Comparison of ENCODE assay signal across 28 cellular contexts in genomic region chr15:90857883-90858443, GRCh38. TPM values are rescaled to one million over a fixed set of nuclear protein-coding genes. Genes with fewer than 3 reads are reported as not detected.
DNase-seq lines count a peak whose midpoint lies in the region; ATAC-seq, FAIRE-seq and TF ChIP-seq lines count a peak whose summit lies in the region.
"Had no signal": no experiment of that assay in that cellular context is flagged by ENCODE, and none has a peak within 500 bp of the region (broad histone marks: within the 10 kb centered on the region; RNA-seq: fewer than 3 reads in every experiment).

No MANE protein-coding gene starts in this region.

- H3K27ac ChIP-seq in endodermal cell (ENCODE audit: low read depth, low read length), result no peak overlapping the region
- no peak overlapping the region for H3K27ac ChIP-seq in uterus
- H3K27ac ChIP-seq: C4-2B, esophagus squamous epithelium, gastroesophageal sphincter, upper lobe of left lung had no signal

- H3K4me3 Mint-ChIP-seq in activated naive CD4-positive, alpha-beta T cell treated with anti-CD3 and anti-CD28 coated beads for 36 hours, result no peak overlapping the region
- H3K4me3 Mint-ChIP-seq in T-helper 17 cell (peak overlapping the region; percentile 67), endodermal cell (no peak overlapping the region), progenitor cell of endocrine pancreas (ENCODE audit: low read depth) (no peak overlapping the region)
- H3K4me3 Mint-ChIP-seq: brain had no signal

- H3K27ac Mint-ChIP-seq in activated naive CD4-positive, alpha-beta T cell treated with anti-CD3 and anti-CD28 coated beads for 36 hours, result peak overlapping the region; percentile 48
- H3K27ac Mint-ChIP-seq in T-helper 17 cell (peak overlapping the region; percentile 98), endodermal cell (peak overlapping the region; percentile 64), progenitor cell of endocrine pancreas (peak overlapping the region; percentile 69)
- H3K27ac Mint-ChIP-seq: brain had no signal

- H3K9me3 ChIP-seq in T-helper 17 cell (ENCODE audit: control insufficient read depth, low read length, poor library complexity, severe bottlenecking), result no peaks in the 10 kb centered on the region
- no peaks in the 10 kb centered on the region for H3K9me3 ChIP-seq in endodermal cell (ENCODE audit: control insufficient read depth, low read length)
- no peaks in the 10 kb centered on the region for H3K9me3 ChIP-seq in uterus
- H3K9me3 ChIP-seq: esophagus squamous epithelium, gastroesophageal sphincter, upper lobe of left lung had no signal

- H3K4me3 ChIP-seq in endodermal cell (ENCODE audit: low read length) (no peak overlapping the region), uterus (no peak overlapping the region)
- H3K4me3 ChIP-seq: esophagus squamous epithelium, gastroesophageal sphincter, lung, upper lobe of left lung had no signal

- H3K9ac ChIP-seq in endodermal cell (ENCODE audit: extremely low read depth, low read length, poor library complexity, severe bottlenecking), result no peak overlapping the region

- TF ChIP-seq CTCF in endodermal cell (conservative IDR thresholded peaks at IDR 0.05), result no peak
- no peak for TF ChIP-seq CTCF in progenitor cell of endocrine pancreas (IDR thresholded peaks at IDR 0.05; ENCODE audit: unreplicated experiment)
- no peak for TF ChIP-seq CTCF in uterus (IDR thresholded peaks at IDR 0.05)

- H3K4me1 Mint-ChIP-seq in activated naive CD4-positive, alpha-beta T cell treated with anti-CD3 and anti-CD28 coated beads for 36 hours (ENCODE audit: low read depth), result peaks cover 63% of the 10 kb centered on the region
- H3K4me1 Mint-ChIP-seq in T-helper 17 cell, result peaks cover 48% of the 10 kb centered on the region
- peaks cover 13% of the 10 kb centered on the region for H3K4me1 Mint-ChIP-seq in endodermal cell
- peaks cover 10% of the 10 kb centered on the region for H3K4me1 Mint-ChIP-seq in progenitor cell of endocrine pancreas (ENCODE audit: low read depth)

- DNase-seq in activated naive CD4-positive, alpha-beta T cell treated with anti-CD3 and anti-CD28 coated beads for 36 hours, result no peak
- DNase-seq in activated naive CD4-positive, alpha-beta T cell treated with anti-CD3 and anti-CD28 coated beads, Interleukin-2, amount 50 U/mL, for 16 hours, result no peak
- DNase-seq in T-helper 17 cell (no peak), endodermal cell (no peak), progenitor cell of endocrine pancreas (ENCODE audit: low spot score, unreplicated experiment) (no peak), HTR-8/SVneo (ENCODE audit: insufficient read length, low spot score) (no peak), posterior vena cava (ENCODE audit: low spot score) (no peak), uterus (no peak)
- DNase-seq: ACHN; activated T-cell treated with anti-CD3 and anti-CD28 coated beads for 4 hours; DMS53; esophagus squamous epithelium; GDM1; kidney; NCI-H1105 treated with DMSO at 0.1 percent for 48 hours; NCI-H2029 treated with DMSO at 0.1 percent for 48 hours; NCI-H524; NK-92 treated with Interleukin-12 subunit alpha and Interleukin-12 subunit beta, amount 100 ng/mL, for 24 hours; SHP77 treated with DMSO at 0.1 percent for 48 hours; stimulated activated CD4-positive, alpha-beta T cell treated with anti-CD3 and anti-CD28 coated beads, Interleukin-12 subunit alpha, Interleukin-12 subunit beta, amount 100 ng/mL, for 4 hours; stimulated activated CD4-positive, alpha-beta T cell treated with anti-CD3 and anti-CD28 coated beads, Interleukin-4, amount 100 ng/mL, for 4 hours; SW 1271; upper lobe of left lung had no signal

- intact Hi-C loops in activated naive CD4-positive, alpha-beta T cell treated with anti-CD3 and anti-CD28 coated beads for 36 hours (cut with micrococcal nuclease), result no loop called here
- intact Hi-C loops in posterior vena cava (cut with DNase I) (no loop called here), uterus (cut with DNase I; ENCODE audit: low total_unique reads) (no loop called here)

- no peak for FAIRE-seq in HTR-8/SVneo (lab: Jason Lieb, UNC)
- FAIRE-seq: GM18507, kidney had no signal

- H3K36me3 Mint-ChIP-seq in activated naive CD4-positive, alpha-beta T cell treated with anti-CD3 and anti-CD28 coated beads for 36 hours (ENCODE audit: low read depth), result peaks cover 9% of the 10 kb centered on the region
- H3K36me3 Mint-ChIP-seq in T-helper 17 cell (ENCODE audit: low read depth) (peaks cover 2% of the 10 kb centered on the region), endodermal cell (ENCODE audit: low read depth) (no peaks in the 10 kb centered on the region), progenitor cell of endocrine pancreas (ENCODE audit: insufficient read depth) (no peaks in the 10 kb centered on the region)
- H3K36me3 Mint-ChIP-seq: brain had no signal

- H3K36me3 ChIP-seq in endodermal cell (ENCODE audit: control insufficient read depth, insufficient read depth, low read length) (no peaks in the 10 kb centered on the region), uterus (no peaks in the 10 kb centered on the region)
- H3K36me3 ChIP-seq: esophagus squamous epithelium, gastroesophageal sphincter, upper lobe of left lung had no signal

- TF ChIP-seq POLR2A in uterus (IDR thresholded peaks at IDR 0.05), result no peak

- CTCF ChIA-PET in activated naive CD4-positive, alpha-beta T cell treated with anti-CD3 and anti-CD28 coated beads for 36 hours (lab: Charles Lee), result interaction anchor here (0.8 kb wide), 1 partner anchor 15 kb away, joined by 3 read pairs; no protein-coding TSS in a partner anchor

- H3K27me3 Mint-ChIP-seq in activated naive CD4-positive, alpha-beta T cell treated with anti-CD3 and anti-CD28 coated beads for 36 hours (ENCODE audit: low read depth), result no peaks in the 10 kb centered on the region
- no peaks in the 10 kb centered on the region for H3K27me3 Mint-ChIP-seq in T-helper 17 cell
- H3K27me3 Mint-ChIP-seq in endodermal cell (ENCODE audit: insufficient read depth), result no peaks in the 10 kb centered on the region
- H3K27me3 Mint-ChIP-seq in progenitor cell of endocrine pancreas, result no peaks in the 10 kb centered on the region
- H3K27me3 Mint-ChIP-seq: brain had no signal

- WGBS in endodermal cell (ENCODE audit: insufficient coverage in 1 of 2, insufficient read length in 1 of 2), 2 experiments, result 95% methylated on average over 7 to 8 of the region's 8 CpGs

- peak; percentile 5 for ATAC-seq in T-helper 17 cell
- ATAC-seq: gastroesophageal sphincter had no signal

- H3K4me1 ChIP-seq in endodermal cell (ENCODE audit: control insufficient read depth, insufficient read depth, low read length) (peaks cover 5% of the 10 kb centered on the region), uterus (no peaks in the 10 kb centered on the region)
- H3K4me1 ChIP-seq: gastroesophageal sphincter had no signal

- H3K9me3 Mint-ChIP-seq in activated naive CD4-positive, alpha-beta T cell treated with anti-CD3 and anti-CD28 coated beads for 36 hours, result no peaks in the 10 kb centered on the region
- no peaks in the 10 kb centered on the region for H3K9me3 Mint-ChIP-seq in endodermal cell
- H3K9me3 Mint-ChIP-seq in progenitor cell of endocrine pancreas (ENCODE audit: low read depth), result no peaks in the 10 kb centered on the region
- H3K9me3 Mint-ChIP-seq: brain had no signal

- H3K27me3 ChIP-seq in endodermal cell (ENCODE audit: control insufficient read depth, insufficient read depth, low read length, poor library complexity, severe bottlenecking) (no peaks in the 10 kb centered on the region), uterus (no peaks in the 10 kb centered on the region)
- H3K27me3 ChIP-seq: gastroesophageal sphincter, upper lobe of left lung had no signal

RNA-seq across cellular contexts. Expression of gene FURIN, which starts 10.4 kb away (rescaled TPM):
- total RNA-seq in activated naive CD4-positive, alpha-beta T cell treated with anti-CD3 and anti-CD28 coated beads for 36 hours, result 100 to 1,000 TPM; 443 to 448 TPM
- total RNA-seq in T-helper 17 cell (100 to 1,000 TPM; 133 to 260 TPM), endodermal cell (100 to 1,000 TPM in 1 of 2 donors, 10 to 100 TPM in 1; 96.3 to 108 TPM), progenitor cell of endocrine pancreas (64.1 and 64.8 TPM in 2 replicates), posterior vena cava (10 to 100 TPM; 38.0 to 52.0 TPM), uterus (10 to 100 TPM; 20.5 to 54.8 (median 30.5) TPM)
- 25.2 TPM for polyA plus RNA-seq in endodermal cell (2013, experiment 1 of 2)
- polyA plus RNA-seq in endodermal cell (2013, experiment 2 of 2), result 29.1 TPM

RNA-seq across cellular contexts. Expression of gene FES, which starts 26.3 kb away (rescaled TPM):
- total RNA-seq in activated naive CD4-positive, alpha-beta T cell treated with anti-CD3 and anti-CD28 coated beads for 36 hours, result 10 to 100 TPM; 22.6 to 24.2 TPM
- 10 to 100 TPM in 1 of 2 donors, 1 to 10 TPM in 1; 6.0 to 12.7 TPM for total RNA-seq in T-helper 17 cell
- 10 to 100 TPM; 25.9 to 29.9 TPM for total RNA-seq in endodermal cell
- polyA plus RNA-seq in endodermal cell (2013, experiment 1 of 2), result 6.0 TPM
- polyA plus RNA-seq in endodermal cell (2013, experiment 2 of 2), result 4.3 TPM
- total RNA-seq in progenitor cell of endocrine pancreas, result 13.8 and 16.2 TPM in 2 replicates
- total RNA-seq in posterior vena cava, result 10 to 100 TPM; 31.7 to 41.8 TPM
- total RNA-seq in uterus, result 100 to 1,000 TPM in 1 of 4 donors, 10 to 100 TPM in 2, 1 to 10 TPM in 1; 4.4 to 968 (median 60.1) TPM

RNA-seq across cellular contexts. Expression of gene MAN2A2, which starts 45.1 kb away (rescaled TPM):
- total RNA-seq in activated naive CD4-positive, alpha-beta T cell treated with anti-CD3 and anti-CD28 coated beads for 36 hours, result 100 to 1,000 TPM; 139 to 141 TPM
- total RNA-seq in T-helper 17 cell, result 100 to 1,000 TPM; 159 to 186 TPM
- 10 to 100 TPM; 41.0 to 62.9 TPM for total RNA-seq in endodermal cell
- polyA plus RNA-seq in endodermal cell (2013, experiment 1 of 2), result 43.7 TPM
- polyA plus RNA-seq in endodermal cell (2013, experiment 2 of 2), result 41.1 TPM
- 111 and 117 TPM in 2 replicates for total RNA-seq in progenitor cell of endocrine pancreas
- 10 to 100 TPM; 53.0 to 57.6 TPM for total RNA-seq in posterior vena cava
- 10 to 100 TPM; 15.9 to 92.0 (median 19.8) TPM for total RNA-seq in uterus

Comparison
In these comparisons a context has a peak if more than half of its experiments do, and no peak if none do; other contexts are left out.
1. H3K27ac Mint-ChIP-seq: peak in every context shown above with its lines; median percentile 98 in T-helper 17 cell; 69 in progenitor cell of endocrine pancreas; 64 in endodermal cell; 48 in activated naive CD4-positive, alpha-beta T cell treated with anti-CD3 and anti-CD28 coated beads for 36 hours.